Comparison of ENCODE assay signal across 1 cellular context in the genomic region with DNA sequence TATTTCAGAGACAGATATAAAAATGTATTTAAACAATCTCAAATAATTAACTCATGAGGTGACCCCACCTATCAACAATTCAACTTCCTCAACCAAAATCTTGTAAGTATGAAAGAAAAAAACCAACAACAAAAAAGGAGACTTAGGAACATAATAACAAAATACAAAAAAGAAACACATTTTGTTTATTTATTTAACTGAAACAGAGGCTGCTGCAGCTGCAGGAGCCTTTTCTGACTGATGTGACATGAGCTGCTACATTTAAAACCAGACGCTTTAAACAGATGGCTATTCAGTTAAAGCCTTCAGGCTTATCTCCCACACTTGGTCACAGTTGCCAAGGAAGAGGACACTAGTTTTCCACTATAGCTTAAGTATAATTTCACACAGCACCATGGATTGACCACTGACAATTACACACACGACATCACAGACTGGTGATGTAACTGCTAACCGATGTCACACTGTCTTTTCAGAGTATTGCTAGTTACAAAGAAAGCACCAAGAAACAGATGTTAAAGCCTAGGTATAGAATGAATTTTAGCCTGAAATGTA.
TF ChIP-seq lines count a peak whose summit lies in the region.

No MANE protein-coding gene starts in this region.

TF ChIP-seq in IMR-90, 13 proteins besides CTCF, POLR2A, EP300 and RAD21 (continued from another document):
- TF ChIP-seq RCOR1 (IDR thresholded peaks at IDR 0.05; ENCODE audit: insufficient replicate concordance, low read length), result no peak
- no peak for TF ChIP-seq CHD1 (IDR thresholded peaks at IDR 0.05; ENCODE audit: low read depth, low read length)
- no peak for TF ChIP-seq ELK1 (IDR thresholded peaks at IDR 0.05; ENCODE audit: borderline replicate concordance, low read depth, low read length)
- no peak for TF ChIP-seq MAFK (IDR thresholded peaks at IDR 0.05; ENCODE audit: low read depth, low read length)
- TF ChIP-seq FOS (IDR thresholded peaks at IDR 0.05; ENCODE audit: low read depth, low read length), result no peak
- TF ChIP-seq CEBPB (IDR thresholded peaks at IDR 0.05; ENCODE audit: low read depth, low read length), result no peak
- TF ChIP-seq MXI1 (IDR thresholded peaks at IDR 0.05; ENCODE audit: borderline replicate concordance, low read depth, low read length), result no peak
- no peak for TF ChIP-seq NFE2L2 (IDR thresholded peaks at IDR 0.05; ENCODE audit: low read depth, low read length)
- no peak for TF ChIP-seq SMC3 (IDR thresholded peaks at IDR 0.05; ENCODE audit: low read depth, low read length)
